ENCODE assay signal across 24 cellular contexts in the genomic region with DNA sequence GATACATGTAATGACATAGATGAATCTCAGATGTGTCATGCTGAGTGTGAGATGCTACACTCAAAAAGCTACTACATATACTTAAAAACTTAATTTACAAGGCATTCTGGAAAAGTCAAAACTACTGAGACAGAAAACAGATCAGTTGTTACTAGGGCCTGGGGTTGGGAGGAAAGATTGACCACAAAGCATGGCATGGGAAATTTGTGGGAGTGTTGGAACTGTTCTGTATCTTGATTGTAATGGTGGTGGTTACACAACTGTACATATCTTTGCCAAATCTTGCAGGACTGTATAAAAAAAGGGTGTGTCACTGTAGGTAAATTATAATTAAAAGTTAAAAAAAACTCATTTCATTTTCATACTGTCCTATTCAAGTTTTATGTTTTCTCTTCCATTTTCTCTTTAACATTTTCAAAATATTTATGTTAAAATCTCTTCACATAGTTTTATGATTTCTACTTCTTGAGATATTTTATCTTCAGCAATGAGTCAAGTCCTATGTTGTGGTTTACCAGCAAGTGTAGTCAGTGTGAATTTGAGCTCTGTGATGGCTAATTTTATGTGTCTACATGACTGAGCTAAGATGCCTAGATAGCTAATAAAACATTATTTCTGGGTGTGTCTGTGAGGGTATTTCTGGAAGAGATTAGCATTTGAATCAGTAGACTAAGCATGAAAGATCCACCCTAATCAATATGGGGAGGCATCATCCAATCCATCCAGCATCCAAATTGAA. TPM values are rescaled to one million over a fixed set of nuclear protein-coding genes. Genes with fewer than 3 reads are reported as not detected.
DNase-seq lines count a peak whose midpoint lies in the region; ATAC-seq and TF ChIP-seq lines count a peak whose summit lies in the region.
"Had no signal": no experiment of that assay in that cellular context is flagged by ENCODE, and none has a peak within 500 bp of the region (broad histone marks: within the 10 kb centered on the region; RNA-seq: fewer than 3 reads in every experiment).

No MANE protein-coding gene starts in this region.

- ATAC-seq in HG03565 (IDR thresholded peaks at IDR 0.05; ENCODE audit: unreplicated experiment), result peak; percentile 38
- no peak for ATAC-seq in GM21619 (IDR thresholded peaks at IDR 0.05; ENCODE audit: unreplicated experiment)
- ATAC-seq in HG02885 (IDR thresholded peaks at IDR 0.05; ENCODE audit: poor library complexity, unreplicated experiment), result no peak
- no peak for ATAC-seq in heart right ventricle
- ATAC-seq: left lobe of liver, T-cell had no signal

- peak; percentile 15 for DNase-seq in EL
- DNase-seq in astrocyte of the spinal cord (ENCODE audit: low read depth, low spot score), result peak; percentile 45
- peak; percentile 15 for DNase-seq in osteoblast (ENCODE audit: insufficient read length, low spot score, missing footprints)
- DNase-seq in T1000 (lab: John Stamatoyannopoulos, UW), result no peak
- no peak for DNase-seq in heart right ventricle
- DNase-seq: activated CD8-positive, alpha-beta memory T cell treated with anti-CD3 and anti-CD28 coated beads, Interleukin-2, amount 50 U/mL, for 48 hours; activated effector memory CD4-positive, alpha-beta T cell treated with anti-CD3 and anti-CD28 coated beads, Interleukin-2, amount 50 U/mL, for 16 hours; AML-193; caudate nucleus; DMS79; midbrain; NCI-H1694; NCI-H2171 treated with DMSO at 0.1 percent for 48 hours; nephron progenitor cell; posterior cingulate gyrus; SHP77; stimulated activated naive CD4-positive, alpha-beta T cell treated with Interleukin-2 at 50 U/mL for 16 hours; T-cell; tibial artery had no signal

- in situ Hi-C loops in astrocyte of the spinal cord (cut with HindIII; ENCODE audit: low sequenced_read_pairs), result no loop called here

- H3K27me3 ChIP-seq in osteoblast (ENCODE audit: insufficient read depth, low read length), result no peaks in the 10 kb centered on the region
- no peaks in the 10 kb centered on the region for H3K27me3 ChIP-seq in heart right ventricle
- H3K27me3 ChIP-seq: tibial artery had no signal

- H4K20me1 ChIP-seq in osteoblast (ENCODE audit: insufficient read depth, low read length), result no peaks in the 10 kb centered on the region

- intact Hi-C loops in heart right ventricle (cut with DNase I), result no loop called here

- H2AFZ ChIP-seq in osteoblast (ENCODE audit: low read length), result no peak overlapping the region

- H3K79me2 ChIP-seq in osteoblast (ENCODE audit: insufficient read depth, low read length), result no peaks in the 10 kb centered on the region

- H3K36me3 ChIP-seq in osteoblast (ENCODE audit: insufficient read depth, low read length) (no peaks in the 10 kb centered on the region), heart right ventricle (no peaks in the 10 kb centered on the region)
- H3K36me3 ChIP-seq: tibial artery had no signal

- H3K4me1 ChIP-seq in osteoblast (ENCODE audit: insufficient read depth, low read length), result no peaks in the 10 kb centered on the region
- H3K4me1 ChIP-seq in heart right ventricle, result peaks cover 0 to 3% (median 0%) of the 10 kb centered on the region in 9 donors
- H3K4me1 ChIP-seq: tibial artery had no signal

- H3K27ac ChIP-seq in osteoblast (ENCODE audit: low read depth, low read length) (no peak overlapping the region), heart right ventricle (no peak overlapping the region)
- H3K27ac ChIP-seq: epithelial cell of prostate, tibial artery had no signal

- H3K9me3 ChIP-seq in osteoblast (ENCODE audit: low read depth, low read length) (no peaks in the 10 kb centered on the region), heart right ventricle (no peaks in the 10 kb centered on the region)
- H3K9me3 ChIP-seq: tibial artery had no signal

- H3K4me3 ChIP-seq in astrocyte of the spinal cord (ENCODE audit: low read depth, low read length), result no peak overlapping the region
- no peak overlapping the region for H3K4me3 ChIP-seq in osteoblast (ENCODE audit: insufficient read depth, low read length)
- H3K4me3 ChIP-seq in heart right ventricle, result no peak overlapping the region
- H3K4me3 ChIP-seq: tibial artery had no signal

- TF ChIP-seq CTCF in astrocyte of the spinal cord (IDR thresholded peaks at IDR 0.05; ENCODE audit: low read depth, low read length), result no peak
- TF ChIP-seq CTCF in osteoblast (IDR thresholded peaks at IDR 0.05; ENCODE audit: extremely low read depth, low read depth, low read length), result no peak
- no peak for TF ChIP-seq CTCF in heart right ventricle (IDR thresholded peaks at IDR 0.05)

- H3K4me2 ChIP-seq in osteoblast (ENCODE audit: insufficient read depth, low read length), result no peak overlapping the region

RNA-seq across cellular contexts. Expression of a gene that starts 58.6 kb away (rescaled TPM):
- total RNA-seq in osteoblast, result 22.1 and 25.0 TPM in 2 replicates
- total RNA-seq in heart right ventricle, result 10 to 100 TPM; 22.8 to 31.0 (median 26.6) TPM
- 1 to 10 TPM; 8.4 to 8.6 TPM for polyA plus RNA-seq in heart right ventricle

Comparison
In these comparisons a context has a peak if more than half of its experiments do, and no peak if none do; other contexts are left out.
1. DNase-seq: peak in EL (single experiment), astrocyte of the spinal cord (single experiment) and osteoblast (single experiment); none in T1000 (single experiment) and heart right ventricle (0 of 2).